In the genomic region with DNA sequence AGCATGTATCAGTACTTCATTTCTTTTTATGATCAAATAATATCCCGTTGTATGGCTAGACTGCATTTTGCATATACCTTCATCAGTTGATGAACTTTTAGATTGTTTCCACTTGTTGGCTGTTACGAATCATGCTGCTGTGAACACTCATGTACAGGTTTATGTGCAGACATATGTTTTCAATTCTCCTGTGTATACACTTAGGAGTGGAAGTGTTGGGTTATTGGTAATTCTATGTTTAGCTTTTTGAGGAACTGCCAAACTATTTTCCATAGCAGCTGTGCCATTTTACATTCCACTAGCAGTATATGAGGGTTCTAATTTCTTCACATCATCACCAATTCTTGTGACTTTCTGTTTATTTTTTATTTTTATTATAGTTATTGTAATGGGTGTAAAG, we compare ENCODE assay signal across 18 cellular contexts.
"Had no signal": no experiment of that assay in that cellular context is flagged by ENCODE, and none has a peak within 500 bp of the region (broad histone marks: within the 10 kb centered on the region; RNA-seq: fewer than 3 reads in every experiment).

No MANE protein-coding gene starts in this region.

- H3K27me3 Mint-ChIP-seq: naive thymus-derived CD4-positive, alpha-beta T cell had no signal

- H3K4me3 ChIP-seq: heart right ventricle, thyroid gland had no signal

- H3K36me3 ChIP-seq: heart right ventricle, neutrophil, thyroid gland had no signal

- H3K36me3 Mint-ChIP-seq: type B pancreatic cell had no signal

- H3K9me3 Mint-ChIP-seq: naive thymus-derived CD4-positive, alpha-beta T cell; type B pancreatic cell had no signal

- H3K27ac ChIP-seq: neutrophil, thyroid gland had no signal

- H3K4me3 Mint-ChIP-seq: naive thymus-derived CD4-positive, alpha-beta T cell; type B pancreatic cell had no signal

- ATAC-seq: esophagus mucosa; heart right ventricle; naive thymus-derived CD4-positive, alpha-beta T cell had no signal

- DNase-seq: effector memory CD4-positive, alpha-beta T cell; foreskin melanocyte; heart right ventricle; hypothalamus; kidney glomerular epithelial cell; mammary epithelial cell; naive thymus-derived CD4-positive, alpha-beta T cell; posterior cingulate gyrus; small intestine; stimulated activated CD4-positive, alpha-beta T cell treated with anti-CD3 and anti-CD28 coated beads, Interleukin-2, amount 100 ng/mL, for 48 hours; stimulated activated naive CD4-positive, alpha-beta T cell treated with Interleukin-2 at 50 U/mL for 16 hours; thyroid gland had no signal

- H3K27ac Mint-ChIP-seq: type B pancreatic cell had no signal

- FAIRE-seq: endometrium, islet of Langerhans, small intestine, urothelium cell line had no signal

- H3K9me3 ChIP-seq: heart right ventricle, neutrophil, thyroid gland had no signal

- H3K27me3 ChIP-seq: heart right ventricle, neutrophil, thyroid gland had no signal
